11 cellular contexts compared by ENCODE assay signal in the genomic region with DNA sequence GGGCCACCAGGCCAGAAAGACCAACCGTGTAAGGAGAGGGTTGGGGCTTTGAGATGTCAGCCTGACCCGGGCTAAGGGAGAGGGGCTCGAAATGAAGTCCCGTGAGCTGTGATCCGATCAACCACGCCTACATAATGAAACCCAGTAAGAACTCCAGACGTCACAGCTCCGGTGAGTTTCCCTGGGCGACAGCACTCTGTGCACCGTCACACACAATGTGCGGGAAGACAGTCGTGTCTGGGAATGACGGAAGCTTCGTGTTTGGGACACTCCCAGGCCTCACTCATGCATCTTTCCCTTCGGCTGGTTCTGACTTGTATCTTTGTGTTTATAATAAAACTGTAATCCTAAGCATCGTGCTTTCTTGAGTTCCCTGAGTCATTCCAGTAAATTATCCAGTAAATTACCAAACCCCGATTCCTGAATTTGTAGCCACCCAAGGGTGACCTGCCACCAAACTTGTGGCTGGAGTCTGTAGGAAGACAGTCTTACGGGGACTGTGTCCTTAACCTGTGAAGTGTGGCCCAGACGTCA. TPM values are rescaled to one million over a fixed set of nuclear protein-coding genes. Genes with fewer than 3 reads are reported as not detected.
DNase-seq lines count a peak whose midpoint lies in the region; ATAC-seq and TF ChIP-seq lines count a peak whose summit lies in the region.
"Had no signal": no experiment of that assay in that cellular context is flagged by ENCODE, and none has a peak within 500 bp of the region (broad histone marks: within the 10 kb centered on the region; RNA-seq: fewer than 3 reads in every experiment).

No MANE protein-coding gene starts in this region.

- no peak for TF ChIP-seq POLR2A in vagina (IDR thresholded peaks at IDR 0.05)

- H3K4me3 ChIP-seq in osteoblast (ENCODE audit: insufficient read depth, low read length) (no peak overlapping the region), vagina (peak overlapping the region; percentile 0 to 12)

- H3K9me3 ChIP-seq in osteoblast (ENCODE audit: low read depth, low read length) (peaks cover 2% of the 10 kb centered on the region), vagina (no peaks in the 10 kb centered on the region)

- no peaks in the 10 kb centered on the region for H3K79me2 ChIP-seq in osteoblast (ENCODE audit: insufficient read depth, low read length)

- DNase-seq in DMS53 (lab: John Stamatoyannopoulos, UW), result peak; percentile 27
- no peak for DNase-seq in DMS53 treated with DMSO at 0.1 percent for 48 hours (lab: John Stamatoyannopoulos, UW; ENCODE audit: unreplicated experiment)
- peak; percentile 93 to 94 for DNase-seq in foreskin keratinocyte
- no peak for DNase-seq in osteoblast (ENCODE audit: insufficient read length, low spot score, missing footprints)
- DNase-seq in vagina (ENCODE audit: extremely low spot score in 2 of 2), result peak in 1 of 2 donors; percentile 95
- no peak for DNase-seq in RPMI8226
- no peak for DNase-seq in iPS-NIHi11 (ENCODE audit: low spot score)
- DNase-seq: 8988T; activated CD4-positive, alpha-beta memory T cell treated with anti-CD3 and anti-CD28 coated beads, Interleukin-2, amount 10 ng/mL, durations not matched to agents 7 days and 5 days had no signal

- H3K4me1 ChIP-seq in foreskin keratinocyte, result peaks cover 22% of the 10 kb centered on the region
- peaks cover 39% of the 10 kb centered on the region for H3K4me1 ChIP-seq in osteoblast (ENCODE audit: insufficient read depth, low read length)
- peaks cover 51% of the 10 kb centered on the region for H3K4me1 ChIP-seq in vagina

- H3K36me3 ChIP-seq in osteoblast (ENCODE audit: insufficient read depth, low read length) (no peaks in the 10 kb centered on the region), vagina (no peaks in the 10 kb centered on the region)

- H3K27ac ChIP-seq in foreskin keratinocyte, result peak overlapping the region; percentile 96
- peak overlapping the region; percentile 77 for H3K27ac ChIP-seq in osteoblast (ENCODE audit: low read depth, low read length)
- H3K27ac ChIP-seq in vagina, result peak overlapping the region; percentile 93

- intact Hi-C loops in vagina (cut with DNase I), result loop anchor here (10.0 kb wide), 1 partner anchor 111 kb away; no protein-coding TSS in a partner anchor

- peak overlapping the region; percentile 87 for H2AFZ ChIP-seq in osteoblast (ENCODE audit: low read length)

- peak; percentile 85 for ATAC-seq in foreskin keratinocyte
- no peak for ATAC-seq in HG03469 (IDR thresholded peaks at IDR 0.05; ENCODE audit: unreplicated experiment)
- ATAC-seq: natural killer cell treated with Interleukin-12 subunit alpha and Interleukin-12 subunit beta and Interleukin-15 and Interleukin-18, amount 100 ng/mL, for 72 hours had no signal

- H3K4me2 ChIP-seq in osteoblast (ENCODE audit: insufficient read depth, low read length), result peak overlapping the region; percentile 36

- no peaks in the 10 kb centered on the region for H4K20me1 ChIP-seq in osteoblast (ENCODE audit: insufficient read depth, low read length)

- no peak for TF ChIP-seq CTCF in foreskin keratinocyte (conservative IDR thresholded peaks at IDR 0.05)
- TF ChIP-seq CTCF in osteoblast (IDR thresholded peaks at IDR 0.05; ENCODE audit: extremely low read depth, low read depth, low read length), result no peak
- no peak for TF ChIP-seq CTCF in vagina (IDR thresholded peaks at IDR 0.05)

- H3K27me3 ChIP-seq in foreskin keratinocyte (no peaks in the 10 kb centered on the region), osteoblast (ENCODE audit: insufficient read depth, low read length) (no peaks in the 10 kb centered on the region), vagina (no peaks in the 10 kb centered on the region)

RNA-seq across cellular contexts. Expression of gene CYP27C1, which starts 44.2 kb away (rescaled TPM):
- total RNA-seq in foreskin keratinocyte, result 5.9 and 6.4 TPM in 2 replicates
- 4.1 and 5.1 TPM in 2 replicates for polyA plus RNA-seq in foreskin keratinocyte
- 2.2 and 2.4 TPM in 2 replicates for total RNA-seq in osteoblast
- total RNA-seq in vagina, result 3.2 TPM
- total RNA-seq: activated CD4-positive, alpha-beta memory T cell treated with anti-CD3 and anti-CD28 coated beads, Interleukin-2, amount 10 ng/mL, durations not matched to agents 7 days and 5 days; natural killer cell treated with Interleukin-12 subunit alpha and Interleukin-12 subunit beta and Interleukin-15 and Interleukin-18, amount 100 ng/mL, for 72 hours had no signal

Comparison
In these comparisons a context has a peak if more than half of its experiments do, and no peak if none do; other contexts are left out.
1. DNase-seq: peak in DMS53 (single experiment) and foreskin keratinocyte (2 of 2); none in DMS53 treated with DMSO at 0.1 percent for 48 hours (single experiment), osteoblast (single experiment), RPMI8226 (single experiment) and iPS-NIHi11 (single experiment).
2. Peak in every context shown above with its lines, with median percentiles within 50 percentile points of each other: H3K27ac ChIP-seq.